In genomic region chr22:50151571-50152537, GRCh38 we compare ENCODE assay signal across 1 cellular context.
TF ChIP-seq lines count a peak whose summit lies in the region.

No MANE protein-coding gene starts in this region.

TF ChIP-seq in GM12878, 131 proteins besides CTCF, POLR2A, EP300 and RAD21:
- TF ChIP-seq USF1 (IDR thresholded peaks at IDR 0.05; ENCODE audit: borderline replicate concordance, extremely low read length, insufficient read depth, low read depth, low read length) (peak; percentile 47), FOS (IDR thresholded peaks at IDR 0.05; ENCODE audit: borderline replicate concordance, extremely low read depth, insufficient read length) (no peak)
